In genomic region chr3:71504250-71505036, GRCh38 we compare ENCODE assay signal across 1 cellular context.
TF ChIP-seq lines count a peak whose summit lies in the region.

No MANE protein-coding gene starts in this region.

TF ChIP-seq in GM23338, 12 proteins besides CTCF, POLR2A, EP300 and RAD21 (continued from another document):
- no peak for TF ChIP-seq ZNF331 (CRISPR knock-in tag; IDR thresholded peaks at IDR 0.05; ENCODE audit: low read depth)
- TF ChIP-seq, protein P1, sequence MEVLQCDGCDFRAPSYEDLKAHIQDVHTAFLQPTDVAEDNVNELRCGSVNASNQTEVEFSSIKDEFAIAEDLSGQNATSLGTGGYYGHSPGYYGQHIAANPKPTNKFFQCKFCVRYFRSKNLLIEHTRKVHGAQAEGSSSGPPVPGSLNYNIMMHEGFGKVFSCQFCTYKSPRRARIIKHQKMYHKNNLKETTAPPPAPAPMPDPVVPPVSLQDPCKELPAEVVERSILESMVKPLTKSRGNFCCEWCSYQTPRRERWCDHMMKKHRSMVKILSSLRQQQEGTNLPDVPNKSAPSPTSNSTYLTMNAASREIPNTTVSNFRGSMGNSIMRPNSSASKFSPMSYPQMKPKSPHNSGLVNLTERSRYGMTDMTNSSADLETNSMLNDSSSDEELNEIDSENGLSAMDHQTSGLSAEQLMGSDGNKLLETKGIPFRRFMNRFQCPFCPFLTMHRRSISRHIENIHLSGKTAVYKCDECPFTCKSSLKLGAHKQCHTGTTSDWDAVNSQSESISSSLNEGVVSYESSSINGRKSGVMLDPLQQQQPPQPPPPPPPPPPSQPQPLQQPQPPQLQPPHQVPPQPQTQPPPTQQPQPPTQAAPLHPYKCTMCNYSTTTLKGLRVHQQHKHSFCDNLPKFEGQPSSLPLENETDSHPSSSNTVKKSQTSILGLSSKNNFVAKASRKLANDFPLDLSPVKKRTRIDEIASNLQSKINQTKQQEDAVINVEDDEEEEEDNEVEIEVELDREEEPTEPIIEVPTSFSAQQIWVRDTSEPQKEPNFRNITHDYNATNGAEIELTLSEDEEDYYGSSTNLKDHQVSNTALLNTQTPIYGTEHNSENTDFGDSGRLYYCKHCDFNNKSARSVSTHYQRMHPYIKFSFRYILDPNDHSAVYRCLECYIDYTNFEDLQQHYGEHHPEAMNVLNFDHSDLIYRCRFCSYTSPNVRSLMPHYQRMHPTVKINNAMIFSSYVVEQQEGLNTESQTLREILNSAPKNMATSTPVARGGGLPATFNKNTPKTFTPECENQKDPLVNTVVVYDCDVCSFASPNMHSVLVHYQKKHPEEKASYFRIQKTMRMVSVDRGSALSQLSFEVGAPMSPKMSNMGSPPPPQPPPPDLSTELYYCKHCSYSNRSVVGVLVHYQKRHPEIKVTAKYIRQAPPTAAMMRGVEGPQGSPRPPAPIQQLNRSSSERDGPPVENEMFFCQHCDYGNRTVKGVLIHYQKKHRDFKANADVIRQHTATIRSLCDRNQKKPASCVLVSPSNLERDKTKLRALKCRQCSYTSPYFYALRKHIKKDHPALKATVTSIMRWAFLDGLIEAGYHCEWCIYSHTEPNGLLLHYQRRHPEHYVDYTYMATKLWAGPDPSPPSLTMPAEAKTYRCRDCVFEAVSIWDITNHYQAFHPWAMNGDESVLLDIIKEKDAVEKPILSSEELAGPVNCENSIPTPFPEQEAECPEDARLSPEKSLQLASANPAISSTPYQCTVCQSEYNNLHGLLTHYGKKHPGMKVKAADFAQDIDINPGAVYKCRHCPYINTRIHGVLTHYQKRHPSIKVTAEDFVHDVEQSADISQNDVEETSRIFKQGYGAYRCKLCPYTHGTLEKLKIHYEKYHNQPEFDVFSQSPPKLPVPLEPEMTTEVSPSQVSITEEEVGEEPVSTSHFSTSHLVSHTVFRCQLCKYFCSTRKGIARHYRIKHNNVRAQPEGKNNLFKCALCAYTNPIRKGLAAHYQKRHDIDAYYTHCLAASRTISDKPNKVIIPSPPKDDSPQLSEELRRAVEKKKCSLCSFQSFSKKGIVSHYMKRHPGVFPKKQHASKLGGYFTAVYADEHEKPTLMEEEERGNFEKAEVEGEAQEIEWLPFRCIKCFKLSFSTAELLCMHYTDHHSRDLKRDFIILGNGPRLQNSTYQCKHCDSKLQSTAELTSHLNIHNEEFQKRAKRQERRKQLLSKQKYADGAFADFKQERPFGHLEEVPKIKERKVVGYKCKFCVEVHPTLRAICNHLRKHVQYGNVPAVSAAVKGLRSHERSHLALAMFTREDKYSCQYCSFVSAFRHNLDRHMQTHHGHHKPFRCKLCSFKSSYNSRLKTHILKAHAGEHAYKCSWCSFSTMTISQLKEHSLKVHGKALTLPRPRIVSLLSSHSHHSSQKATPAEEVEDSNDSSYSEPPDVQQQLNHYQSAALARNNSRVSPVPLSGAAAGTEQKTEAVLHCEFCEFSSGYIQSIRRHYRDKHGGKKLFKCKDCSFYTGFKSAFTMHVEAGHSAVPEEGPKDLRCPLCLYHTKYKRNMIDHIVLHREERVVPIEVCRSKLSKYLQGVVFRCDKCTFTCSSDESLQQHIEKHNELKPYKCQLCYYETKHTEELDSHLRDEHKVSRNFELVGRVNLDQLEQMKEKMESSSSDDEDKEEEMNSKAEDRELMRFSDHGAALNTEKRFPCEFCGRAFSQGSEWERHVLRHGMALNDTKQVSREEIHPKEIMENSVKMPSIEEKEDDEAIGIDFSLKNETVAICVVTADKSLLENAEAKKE (CRISPR knock-in tag; IDR thresholded peaks at IDR 0.05): no peak
